8 cellular contexts compared by ENCODE assay signal in the genomic region with DNA sequence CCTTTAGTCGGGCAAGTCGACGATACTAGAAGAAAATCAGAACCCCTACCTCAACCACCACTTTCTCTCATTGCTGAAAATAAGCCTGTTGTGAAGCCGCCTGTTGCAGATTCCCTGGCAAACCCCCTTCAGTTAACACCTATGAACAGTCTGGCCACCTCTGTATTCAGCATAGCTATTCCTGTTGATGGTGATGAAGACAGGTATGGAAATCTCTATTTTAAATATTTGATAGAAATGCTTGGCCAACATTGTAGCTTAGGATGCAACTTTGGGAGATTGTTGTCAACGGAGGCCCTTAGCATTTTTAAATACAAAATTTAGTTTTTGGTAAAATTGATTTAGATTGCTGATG. TPM values are rescaled to one million over a fixed set of nuclear protein-coding genes. Genes with fewer than 3 reads are reported as not detected.
A peak's percentile ranks its signal among the peaks of the same experiment; 100 is the strongest.
DNase-seq lines count a peak whose midpoint lies in the region; ATAC-seq and TF ChIP-seq lines count a peak whose summit lies in the region.

No MANE protein-coding gene starts in this region.

- H3K27me3 Mint-ChIP-seq in stimulated activated naive CD8-positive, alpha-beta T cell treated with anti-CD3 and anti-CD28 coated beads, Interleukin-15, Interleukin-2, amounts not matched to agents 100 ng/mL and 50 ng/mL, for 24 hours, result no peaks in the 10 kb centered on the region
- H3K27me3 Mint-ChIP-seq in brain (peaks cover 26% of the 10 kb centered on the region), mesothelial cell of epicardium (ENCODE audit: low read depth) (no peaks in the 10 kb centered on the region)

- no peak for ATAC-seq in stimulated activated naive CD8-positive, alpha-beta T cell treated with anti-CD3 and anti-CD28 coated beads, Interleukin-15, Interleukin-2, amounts not matched to agents 100 U/mL and 50 U/mL, for 24 hours
- ATAC-seq in GM19452 (IDR thresholded peaks at IDR 0.05; ENCODE audit: unreplicated experiment), result no peak
- ATAC-seq in GM21786 (IDR thresholded peaks at IDR 0.05; ENCODE audit: unreplicated experiment), result no peak

- DNase-seq in stimulated activated naive CD8-positive, alpha-beta T cell treated with anti-CD3 and anti-CD28 coated beads, Interleukin-15, Interleukin-2, amounts not matched to agents 100 U/mL and 50 U/mL, for 24 hours, result no peak
- DNase-seq in mesothelial cell of epicardium (ENCODE audit: low spot score in 2 of 2, unreplicated experiment in 2 of 2), result no peak
- DNase-seq in SW480 (ENCODE audit: low spot score), result no peak
- DNase-seq in activated CD4-positive, alpha-beta T cell treated with anti-CD3 and anti-CD28 coated beads, Interleukin-2, amount 50 U/mL, for 4 hours, result no peak

- H3K27ac Mint-ChIP-seq in stimulated activated naive CD8-positive, alpha-beta T cell treated with anti-CD3 and anti-CD28 coated beads, Interleukin-15, Interleukin-2, amounts not matched to agents 100 ng/mL and 50 ng/mL, for 24 hours, result peak overlapping the region; percentile 74
- H3K27ac Mint-ChIP-seq in brain (peak overlapping the region; percentile 91 to 98 (median 95)), mesothelial cell of epicardium (peak overlapping the region; percentile 91)

- TF ChIP-seq CTCF in brain (conservative IDR thresholded peaks at IDR 0.05), result no peak
- no peak for TF ChIP-seq CTCF in mesothelial cell of epicardium (IDR thresholded peaks at IDR 0.05; ENCODE audit: unreplicated experiment)

- peaks cover 56% of the 10 kb centered on the region for H3K4me1 Mint-ChIP-seq in stimulated activated naive CD8-positive, alpha-beta T cell treated with anti-CD3 and anti-CD28 coated beads, Interleukin-15, Interleukin-2, amounts not matched to agents 100 ng/mL and 50 ng/mL, for 24 hours (ENCODE audit: low read depth)
- H3K4me1 Mint-ChIP-seq in brain (peaks cover 46% of the 10 kb centered on the region), mesothelial cell of epicardium (peaks cover 58% of the 10 kb centered on the region)

- peak overlapping the region; percentile 84 for H3K4me3 Mint-ChIP-seq in stimulated activated naive CD8-positive, alpha-beta T cell treated with anti-CD3 and anti-CD28 coated beads, Interleukin-15, Interleukin-2, amounts not matched to agents 100 ng/mL and 50 ng/mL, for 24 hours
- H3K4me3 Mint-ChIP-seq in brain (peak overlapping the region; percentile 85 to 95 (median 88)), mesothelial cell of epicardium (peak overlapping the region; percentile 74)

- H3K36me3 Mint-ChIP-seq in stimulated activated naive CD8-positive, alpha-beta T cell treated with anti-CD3 and anti-CD28 coated beads, Interleukin-15, Interleukin-2, amounts not matched to agents 100 ng/mL and 50 ng/mL, for 24 hours (ENCODE audit: low read depth), result peaks cover 41% of the 10 kb centered on the region
- H3K36me3 Mint-ChIP-seq in brain (peaks cover 30% of the 10 kb centered on the region), mesothelial cell of epicardium (peaks cover 2% of the 10 kb centered on the region)

- H3K9me3 Mint-ChIP-seq in stimulated activated naive CD8-positive, alpha-beta T cell treated with anti-CD3 and anti-CD28 coated beads, Interleukin-15, Interleukin-2, amounts not matched to agents 100 ng/mL and 50 ng/mL, for 24 hours, result no peaks in the 10 kb centered on the region
- H3K9me3 Mint-ChIP-seq in brain (peaks cover 0 to 3% (median 0%) of the 10 kb centered on the region in 5 experiments), mesothelial cell of epicardium (no peaks in the 10 kb centered on the region)

RNA-seq across cellular contexts. Expression of a gene that starts 3.0 kb away (rescaled TPM):
- 4.4 TPM for polyA plus RNA-seq in brain (ENCODE audit: insufficient read depth, low read depth, low replicate concordance)
- 68.7 to 73.2 TPM (median 71.2 TPM) in 3 replicates for total RNA-seq in mesothelial cell of epicardium
